Comparison of ENCODE assay signal across 12 cellular contexts in genomic region chr22:20428496-20429253, GRCh38. TPM values are rescaled to one million over a fixed set of nuclear protein-coding genes. Genes with fewer than 3 reads are reported as not detected.
DNase-seq lines count a peak whose midpoint lies in the region; ATAC-seq, FAIRE-seq and TF ChIP-seq lines count a peak whose summit lies in the region.
"Had no signal": no experiment of that assay in that cellular context is flagged by ENCODE, and none has a peak within 500 bp of the region (broad histone marks: within the 10 kb centered on the region; RNA-seq: fewer than 3 reads in every experiment).

No MANE protein-coding gene starts in this region.

- H3K4me1 Mint-ChIP-seq in activated naive CD8-positive, alpha-beta T cell treated with anti-CD3 and anti-CD28 coated beads for 36 hours = peaks cover 12% of the 10 kb centered on the region
- H3K4me1 Mint-ChIP-seq in naive thymus-derived CD8-positive, alpha-beta T cell = peaks cover 5 to 33% (median 31%) of the 10 kb centered on the region in 4 donors

- no peak overlapping the region for H3K27ac Mint-ChIP-seq in activated naive CD8-positive, alpha-beta T cell treated with anti-CD3 and anti-CD28 coated beads for 36 hours
- H3K27ac Mint-ChIP-seq in naive thymus-derived CD8-positive, alpha-beta T cell = peak overlapping the region in 9 of 10 donors; percentile 26 to 91 (median 82)

- TF ChIP-seq CTCF in GM12865 (IDR thresholded peaks at IDR 0.05; ENCODE audit: insufficient read depth, low read depth, low read length, missing control alignments) = no peak

- no peaks in the 10 kb centered on the region for H3K36me3 Mint-ChIP-seq in activated naive CD8-positive, alpha-beta T cell treated with anti-CD3 and anti-CD28 coated beads for 36 hours
- H3K36me3 Mint-ChIP-seq in naive thymus-derived CD8-positive, alpha-beta T cell = peaks cover 0 to 2% (median 0%) of the 10 kb centered on the region in 3 donors

- DNase-seq in GM12865 (ENCODE audit: low read depth) (no peak), NCI-H2029 (lab: John Stamatoyannopoulos, UW) (no peak), NCI-H2107 (lab: John Stamatoyannopoulos, UW) (no peak), H54 (ENCODE audit: insufficient read length, low spot score) (no peak)
- no peak for DNase-seq in activated naive CD8-positive, alpha-beta T cell treated with anti-CD3 and anti-CD28 coated beads for 36 hours
- DNase-seq in naive thymus-derived CD8-positive, alpha-beta T cell = no peak
- DNase-seq: GM23248, NCI-H2081 had no signal

- no peak overlapping the region for H3K27ac ChIP-seq in BLaER1 treated with 17β-estradiol and CSF1 and Interleukin-3, amounts not matched to agents 10 nM and 100 nM
- H3K27ac ChIP-seq: GM23248, heart left ventricle had no signal

- peaks cover 36 to 58% (median 50%) of the 10 kb centered on the region in 10 experiments for H3K4me1 ChIP-seq in BLaER1 treated with 17β-estradiol and CSF1 and Interleukin-3, amounts not matched to agents 10 nM and 100 nM

- no peak for FAIRE-seq in H54 (lab: Jason Lieb, UNC)

- peaks cover 0 to 45% (median 14%) of the 10 kb centered on the region in 11 experiments; a peak in 15 of 22 replicates for H4K20me1 ChIP-seq in BLaER1 treated with 17β-estradiol and CSF1 and Interleukin-3, amounts not matched to agents 10 nM and 100 nM

- peak overlapping the region in 2 of 11 experiments; percentile 51 to 56; a peak in 4 of 22 replicates for H3K9ac ChIP-seq in BLaER1 treated with 17β-estradiol and CSF1 and Interleukin-3, amounts not matched to agents 10 nM and 100 nM
- H3K9ac ChIP-seq: GM23248 had no signal

- peak overlapping the region; percentile 84 to 98 (median 96) for H3K4me2 ChIP-seq in BLaER1 treated with 17β-estradiol and CSF1 and Interleukin-3, amounts not matched to agents 10 nM and 100 nM

- ATAC-seq in naive thymus-derived CD8-positive, alpha-beta T cell = peak; percentile 17 to 21
- ATAC-seq in HG03469 (IDR thresholded peaks at IDR 0.05; ENCODE audit: unreplicated experiment) = no peak

- H3K27me3 Mint-ChIP-seq in activated naive CD8-positive, alpha-beta T cell treated with anti-CD3 and anti-CD28 coated beads for 36 hours = peaks cover 61% of the 10 kb centered on the region
- H3K27me3 Mint-ChIP-seq in naive thymus-derived CD8-positive, alpha-beta T cell = peaks cover 12 to 53% (median 22%) of the 10 kb centered on the region in 5 donors

- peak overlapping the region; percentile 49 to 74 (median 61); a peak in 16 of 20 replicates for H3K4me3 ChIP-seq in BLaER1 treated with 17β-estradiol and CSF1 and Interleukin-3, amounts not matched to agents 10 nM and 100 nM
- peak overlapping the region; percentile 65 for H3K4me3 ChIP-seq in GM12865 (ENCODE audit: low read depth, low read length)
- H3K4me3 ChIP-seq: GM23248 had no signal

- no peaks in the 10 kb centered on the region for H3K9me3 Mint-ChIP-seq in activated naive CD8-positive, alpha-beta T cell treated with anti-CD3 and anti-CD28 coated beads for 36 hours
- H3K9me3 Mint-ChIP-seq in naive thymus-derived CD8-positive, alpha-beta T cell = peaks cover 0 to under 1% (median 0%) of the 10 kb centered on the region in 9 donors
- H3K9me3 Mint-ChIP-seq: neural crest cell had no signal

- no peak for TF ChIP-seq POLR2A in H54 (IDR thresholded peaks at IDR 0.05; ENCODE audit: low read depth, low read length)

- peaks cover 0 to 16% (median 0%) of the 10 kb centered on the region in 11 experiments; a peak in 3 of 22 replicates for H3K9me3 ChIP-seq in BLaER1 treated with 17β-estradiol and CSF1 and Interleukin-3, amounts not matched to agents 10 nM and 100 nM (replicated peaks in 1 of 11)
- H3K9me3 ChIP-seq: heart left ventricle had no signal

- H3K4me3 Mint-ChIP-seq in activated naive CD8-positive, alpha-beta T cell treated with anti-CD3 and anti-CD28 coated beads for 36 hours = peak overlapping the region; percentile 72
- H3K4me3 Mint-ChIP-seq in naive thymus-derived CD8-positive, alpha-beta T cell = peak overlapping the region; percentile 77 to 97 (median 89)
- H3K4me3 Mint-ChIP-seq: neural crest cell had no signal

- peaks cover 91 to 98% (median 95%) of the 10 kb centered on the region in 11 experiments for H3K27me3 ChIP-seq in BLaER1 treated with 17β-estradiol and CSF1 and Interleukin-3, amounts not matched to agents 10 nM and 100 nM

- POLR2A ChIA-PET in naive thymus-derived CD8-positive, alpha-beta T cell (lab: Charles Lee) = interaction anchor here (1.3 to 4.1 kb wide), 5 partner anchors 11 to 127 kb away, joined by 3 to 35 read pairs (median 9); partner anchors contain the start of gene KLHL22

- no peaks in the 10 kb centered on the region for H3K36me3 ChIP-seq in BLaER1 treated with 17β-estradiol and CSF1 and Interleukin-3, amounts not matched to agents 10 nM and 100 nM

RNA-seq across cellular contexts. Expression of gene SCARF2, which starts 8.9 kb away (rescaled TPM):
- under 1 TPM; 0.14 to 0.16 TPM for total RNA-seq in activated naive CD8-positive, alpha-beta T cell treated with anti-CD3 and anti-CD28 coated beads for 36 hours
- 1 to 10 TPM; 2.9 to 3.1 TPM for total RNA-seq in naive thymus-derived CD8-positive, alpha-beta T cell
- under 1 TPM; 0.07 to 0.51 (median 0.10) TPM for polyA plus RNA-seq in naive thymus-derived CD8-positive, alpha-beta T cell

RNA-seq across cellular contexts. Expression of gene ZNF74, which starts 34.7 kb away (rescaled TPM):
- total RNA-seq in activated naive CD8-positive, alpha-beta T cell treated with anti-CD3 and anti-CD28 coated beads for 36 hours = 10 to 100 TPM; 11.5 to 12.2 TPM
- 10 to 100 TPM; 12.9 to 14.5 TPM for total RNA-seq in naive thymus-derived CD8-positive, alpha-beta T cell
- 10 to 100 TPM in 1 of 3 donors, 1 to 10 TPM in 2; 6.7 to 10.7 (median 8.2) TPM for polyA plus RNA-seq in naive thymus-derived CD8-positive, alpha-beta T cell
